ENCODE assay signal across 18 cellular contexts in the genomic region with DNA sequence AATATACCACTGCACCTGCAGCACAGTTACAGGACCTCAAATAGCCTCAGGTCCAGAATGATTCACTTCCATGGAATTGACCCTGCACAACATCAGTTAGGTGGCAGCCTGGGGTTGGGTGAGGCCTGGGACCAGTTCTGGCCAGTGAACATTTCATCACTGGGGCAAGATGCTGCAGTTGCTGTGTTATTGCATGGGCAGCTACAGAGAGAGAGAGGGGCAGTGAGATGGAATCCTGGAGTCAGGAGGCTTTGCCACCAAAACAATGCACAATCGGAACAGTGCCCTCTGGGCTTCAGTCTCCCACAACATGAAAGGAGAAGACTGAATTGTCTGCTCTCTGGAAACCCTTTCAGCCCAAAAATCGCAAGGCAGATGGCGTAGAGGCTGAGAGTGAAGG. TPM values are rescaled to one million over a fixed set of nuclear protein-coding genes. Genes with fewer than 3 reads are reported as not detected.
DNase-seq lines count a peak whose midpoint lies in the region; ATAC-seq, FAIRE-seq and TF ChIP-seq lines count a peak whose summit lies in the region.
"Had no signal": no experiment of that assay in that cellular context is flagged by ENCODE, and none has a peak within 500 bp of the region (broad histone marks: within the 10 kb centered on the region; RNA-seq: fewer than 3 reads in every experiment).

No MANE protein-coding gene starts in this region.

- intact Hi-C loops in pancreas (cut with DNase I), result no loop called here

- DNase-seq in ELF-1 (ENCODE audit: low read depth, low spot score), result peak; percentile 53
- peak; percentile 94 for DNase-seq in RWPE2 (ENCODE audit: low spot score)
- peak; percentile 46 for DNase-seq in fibroblast of the aortic adventitia (ENCODE audit: low read depth)
- peak; percentile 86 for DNase-seq in pons (ENCODE audit: low spot score)
- no peak for DNase-seq in NAMALWA (ENCODE audit: low spot score)
- DNase-seq in NOMO-1 (lab: John Stamatoyannopoulos, UW; ENCODE audit: unreplicated experiment in 2 of 2), result no peak
- DNase-seq in pancreas, result no peak
- DNase-seq: activated CD8-positive, alpha-beta memory T cell treated with anti-CD3 and anti-CD28 coated beads for 24 hours; HCEC 1CT; left ventricle myocardium inferior; naive thymus-derived CD8-positive, alpha-beta T cell; NCI-H446; retina; stimulated activated CD4-positive, alpha-beta T cell treated with anti-CD3 and anti-CD28 coated beads, Interleukin-2, amount 100 ng/mL, for 24 hours; upper lobe of left lung had no signal

- FAIRE-seq in pancreas (lab: Jason Lieb, UNC), result no peak
- FAIRE-seq: K562 had no signal

- H3K4me3 ChIP-seq in RWPE2 (ENCODE audit: severe bottlenecking), result no peak overlapping the region
- H3K4me3 ChIP-seq in fibroblast of the aortic adventitia (ENCODE audit: low read depth, low read length), result no peak overlapping the region
- no peak overlapping the region for H3K4me3 ChIP-seq in pancreas
- H3K4me3 ChIP-seq: K562, left ventricle myocardium inferior, upper lobe of left lung had no signal

- H3K9me3 ChIP-seq in RWPE2 (ENCODE audit: severe bottlenecking) (no peaks in the 10 kb centered on the region), pancreas (no peaks in the 10 kb centered on the region)
- H3K9me3 ChIP-seq: left ventricle myocardium inferior, upper lobe of left lung had no signal

- H3K27ac ChIP-seq in RWPE2 (ENCODE audit: poor library complexity, severe bottlenecking) (peak overlapping the region; percentile 48), pancreas (no peak overlapping the region)
- H3K27ac ChIP-seq: left ventricle myocardium inferior, upper lobe of left lung had no signal

- H3K36me3 ChIP-seq in RWPE2 (ENCODE audit: low read depth) (no peaks in the 10 kb centered on the region), pancreas (no peaks in the 10 kb centered on the region)
- H3K36me3 ChIP-seq: upper lobe of left lung had no signal

- TF ChIP-seq CTCF in RWPE2 (IDR thresholded peaks at IDR 0.05; ENCODE audit: poor library complexity, severe bottlenecking), result peak; percentile 22
- TF ChIP-seq CTCF in fibroblast of the aortic adventitia (IDR thresholded peaks at IDR 0.05; ENCODE audit: insufficient read depth, low read length), result no peak
- no peak for TF ChIP-seq CTCF in pancreas (IDR thresholded peaks at IDR 0.05)

- H3K27me3 ChIP-seq in RWPE2 (ENCODE audit: insufficient read depth, poor library complexity, severe bottlenecking), result no peaks in the 10 kb centered on the region
- H3K27me3 ChIP-seq in pancreas, result no peaks in the 10 kb centered on the region
- H3K27me3 ChIP-seq: upper lobe of left lung had no signal

- ATAC-seq in RWPE2 (ENCODE audit: low read depth) (peak; percentile 96), GM21528 (IDR thresholded peaks at IDR 0.05; ENCODE audit: low FRiP score, unreplicated experiment) (no peak), pancreas (no peak)
- ATAC-seq: K562; naive thymus-derived CD8-positive, alpha-beta T cell had no signal

- 70 to 79% methylated on average over 3 of the region's 3 CpGs for WGBS in pancreas, 2 donors

- peaks cover 15% of the 10 kb centered on the region for H3K4me1 ChIP-seq in RWPE2 (ENCODE audit: insufficient read depth, poor library complexity, severe bottlenecking)
- H3K4me1 ChIP-seq in pancreas, result no peaks in the 10 kb centered on the region
- H3K4me1 ChIP-seq: upper lobe of left lung had no signal

RNA-seq across cellular contexts. Expression of a gene that starts 51.8 kb away (rescaled TPM):
- 1.6 and 4.1 TPM in 2 replicates for total RNA-seq in fibroblast of the aortic adventitia (ENCODE audit: low replicate concordance)
- 1 to 10 TPM in 1 of 6 donors, under 1 TPM in 5; 0.06 to 1.2 (median 0.27) TPM for total RNA-seq in pancreas
- polyA plus RNA-seq in pancreas, result under 1 TPM; 0.23 to 0.31 TPM
- total RNA-seq: activated T-helper 2 cell treated with anti-CD3 and anti-CD28 coated beads, Interferon-gamma antibody, Interleukin-2, Interleukin-4, amounts not matched to agents 10 μg/mL and 5 μg/mL and 100 μg/mL, durations not matched to agents 14 hours and 24 hours and 36 hours; naive thymus-derived CD8-positive, alpha-beta T cell had no signal
- polyA plus RNA-seq: naive thymus-derived CD8-positive, alpha-beta T cell had no signal

Comparison
In these comparisons a context has a peak if more than half of its experiments do, and no peak if none do; other contexts are left out.
1. DNase-seq: peak in ELF-1 (single experiment), RWPE2 (single experiment), fibroblast of the aortic adventitia (single experiment) and pons (single experiment); none in NAMALWA (single experiment), NOMO-1 (0 of 2) and pancreas (0 of 6).